Comparison of ENCODE assay signal across 14 cellular contexts in genomic region chr11:73795925-73796632, GRCh38. TPM values are rescaled to one million over a fixed set of nuclear protein-coding genes. Genes with fewer than 3 reads are reported as not detected.
DNase-seq lines count a peak whose midpoint lies in the region; ATAC-seq and TF ChIP-seq lines count a peak whose summit lies in the region.
"Had no signal": no experiment of that assay in that cellular context is flagged by ENCODE, and none has a peak within 500 bp of the region (broad histone marks: within the 10 kb centered on the region; RNA-seq: fewer than 3 reads in every experiment).

No MANE protein-coding gene starts in this region.

- H3K27ac Mint-ChIP-seq in H9: peak overlapping the region in 2 of 3 experiments; percentile 44; a peak in 3 of 7 replicates
- H3K27ac Mint-ChIP-seq: activated naive CD8-positive, alpha-beta T cell; CD4-positive, alpha-beta memory T cell had no signal

- no peak overlapping the region for H3K4me3 Mint-ChIP-seq in H9
- H3K4me3 Mint-ChIP-seq: activated naive CD8-positive, alpha-beta T cell; CD4-positive, alpha-beta memory T cell; natural killer cell treated with Interleukin-12 subunit alpha and Interleukin-12 subunit beta and Interleukin-15 and Interleukin-18, amount 100 ng/mL, for 72 hours had no signal

- no peak overlapping the region for H4K5ac ChIP-seq in H9 (ENCODE audit: insufficient read length, low read depth, low read length)

- no peak overlapping the region for H3K27ac ChIP-seq in H9 (ENCODE audit: insufficient read length, low read depth, low read length)
- H3K27ac ChIP-seq: VCaP had no signal

- H2BK15ac ChIP-seq in H9 (ENCODE audit: low read depth, low read length): no peak overlapping the region

- no peak overlapping the region for H3K4me2 ChIP-seq in H9 (ENCODE audit: insufficient read depth, insufficient read length, low read length)

- H2BK5ac ChIP-seq in H9 (ENCODE audit: insufficient read length, low read length): no peak overlapping the region

- peaks cover 6% of the 10 kb centered on the region for H3K79me1 ChIP-seq in H9 (ENCODE audit: insufficient read depth, low read depth, low read length, poor library complexity, severe bottlenecking)

- no peak overlapping the region for H2AK5ac ChIP-seq in H9 (ENCODE audit: insufficient read length, low read length)

- no peak overlapping the region for H2AFZ ChIP-seq in H9 (ENCODE audit: low read length)

- ATAC-seq in SK-N-SH treated with all-trans-retinoic acid at 6 μM for 48 hours: peak; percentile 62; the same call in 2 of the 3 replicates
- peak; percentile 60 for ATAC-seq in left ventricle myocardium superior
- no peak for ATAC-seq in HG02610 (IDR thresholded peaks at IDR 0.05; ENCODE audit: unreplicated experiment)
- ATAC-seq: natural killer cell treated with Interleukin-12 subunit alpha and Interleukin-12 subunit beta and Interleukin-15 and Interleukin-18, amount 100 ng/mL, for 72 hours had no signal

- H3K4me1 ChIP-seq in H9 (ENCODE audit: insufficient read depth, low read length): no peaks in the 10 kb centered on the region

- H3K27me3 Mint-ChIP-seq in H9 (ENCODE audit: low read depth): no peaks in the 10 kb centered on the region; the same call in 1 of the 2 replicates
- H3K27me3 Mint-ChIP-seq: activated naive CD8-positive, alpha-beta T cell; CD4-positive, alpha-beta memory T cell; natural killer cell treated with Interleukin-12 subunit alpha and Interleukin-12 subunit beta and Interleukin-15 and Interleukin-18, amount 100 ng/mL, for 72 hours had no signal

- WGBS in H9 (ENCODE audit: extremely low coverage, insufficient read length, low lambda C conversion rate): no CpG with 5 or more reads among the region's 19 CpGs

- no peaks in the 10 kb centered on the region for H3K23me2 ChIP-seq in H9 (ENCODE audit: insufficient read length, low read depth, low read length, poor library complexity, severe bottlenecking)

- no peaks in the 10 kb centered on the region for H3K9me3 Mint-ChIP-seq in H9
- H3K9me3 Mint-ChIP-seq: CD4-positive, alpha-beta memory T cell; natural killer cell treated with Interleukin-12 subunit alpha and Interleukin-12 subunit beta and Interleukin-15 and Interleukin-18, amount 100 ng/mL, for 72 hours had no signal

- H3K9me3 ChIP-seq in H9 (ENCODE audit: control insufficient read depth, low read depth, low read length): no peaks in the 10 kb centered on the region

- DNase-seq in H9: peak; percentile 68
- peak; percentile 62 for DNase-seq in left ventricle myocardium superior
- peak; percentile 88 for DNase-seq in pons (ENCODE audit: low spot score)
- no peak for DNase-seq in MV-4-11 (lab: John Stamatoyannopoulos, UW)
- no peak for DNase-seq in foreskin melanocyte
- DNase-seq: CD4-positive, alpha-beta memory T cell; dermis blood vessel endothelial cell; kidney glomerular epithelial cell; NCI-H146 had no signal

- peaks cover 7 to 9% of the 10 kb centered on the region in 2 experiments for H3K4me1 Mint-ChIP-seq in H9

- no peak overlapping the region for H3K9ac ChIP-seq in H9 (ENCODE audit: extremely low read depth, insufficient read length, low read length)

- no peaks in the 10 kb centered on the region; the same call in 1 of the 2 replicates for H3K79me2 ChIP-seq in H9 (ENCODE audit: insufficient read depth, low read length)

- no peak overlapping the region for H3T11ph ChIP-seq in H9 (ENCODE audit: low read length)

- H3K23ac ChIP-seq in H9 (ENCODE audit: insufficient read length, low read depth, low read length): no peak overlapping the region

- H3K14ac ChIP-seq in H9 (ENCODE audit: insufficient read depth, low read length): no peak overlapping the region; the same call in 1 of the 2 replicates

- no peak overlapping the region for H4K8ac ChIP-seq in H9 (replicated peaks; ENCODE audit: insufficient read length, low read depth, low read length)

- H2BK20ac ChIP-seq in H9 (ENCODE audit: low read depth, low read length, poor library complexity, severe bottlenecking): no peak overlapping the region

- H2BK120ac ChIP-seq in H9 (ENCODE audit: low read depth, low read length, poor library complexity, severe bottlenecking): no peak overlapping the region

- H4K20me1 ChIP-seq in H9 (ENCODE audit: control insufficient read depth, insufficient read depth, insufficient read length): no peaks in the 10 kb centered on the region

- no peaks in the 10 kb centered on the region for H3K27me3 ChIP-seq in H9 (ENCODE audit: insufficient read depth, low read length)

- no peak overlapping the region for H3K4ac ChIP-seq in H9 (ENCODE audit: low read depth, low read length)

- no peak overlapping the region for H2BK12ac ChIP-seq in H9 (ENCODE audit: insufficient read length, low read depth, low read length)

- H3K18ac ChIP-seq in H9 (ENCODE audit: insufficient read length, low read depth, low read length): no peak overlapping the region

- H3K56ac ChIP-seq in H9 (ENCODE audit: insufficient read length, low read depth, low read length): no peak overlapping the region

- intact Hi-C loops in left ventricle myocardium superior (cut with micrococcal nuclease): no loop called here

- H3K36me3 Mint-ChIP-seq in H9 (ENCODE audit: insufficient read depth in 1 of 3, low read depth in 3 of 3): peaks cover 0 to 6% (median 4%) of the 10 kb centered on the region in 3 experiments; a peak in 4 of 7 replicates
- H3K36me3 Mint-ChIP-seq: natural killer cell treated with Interleukin-12 subunit alpha and Interleukin-12 subunit beta and Interleukin-15 and Interleukin-18, amount 100 ng/mL, for 72 hours had no signal

- no peak for TF ChIP-seq CTCF in H9 (conservative IDR thresholded peaks at IDR 0.05)

- H4K91ac ChIP-seq in H9 (ENCODE audit: insufficient read length, low read depth, low read length): no peak overlapping the region

TF ChIP-seq in SK-N-SH treated with all-trans-retinoic acid at 6 μM for 48 hours, 23 proteins besides CTCF, POLR2A, EP300 and RAD21:
- no peak for TF ChIP-seq PATZ1 (CRISPR knock-in tag; IDR thresholded peaks at IDR 0.05; ENCODE audit: borderline replicate concordance)
- no peak for TF ChIP-seq ARNTL (CRISPR knock-in tag; IDR thresholded peaks at IDR 0.05; ENCODE audit: borderline replicate concordance, low read depth)
- no peak for TF ChIP-seq OSR1 (CRISPR knock-in tag; IDR thresholded peaks at IDR 0.05)
- no peak for TF ChIP-seq CSDC2 (CRISPR knock-in tag; IDR thresholded peaks at IDR 0.05)
- TF ChIP-seq TOX (CRISPR knock-in tag; IDR thresholded peaks at IDR 0.05; ENCODE audit: borderline replicate concordance): no peak
- TF ChIP-seq TCF4 (CRISPR knock-in tag; IDR thresholded peaks at IDR 0.05; ENCODE audit: borderline replicate concordance): no peak
- TF ChIP-seq ISL1 (CRISPR knock-in tag; IDR thresholded peaks at IDR 0.05): no peak
- no peak for TF ChIP-seq ZNF565 (CRISPR knock-in tag; conservative IDR thresholded peaks at IDR 0.05; ENCODE audit: low read depth)

RNA-seq across cellular contexts. Expression of gene MRPL48, which starts 8.4 kb away (rescaled TPM):
- total RNA-seq in H9 (2021) (35.7 and 36.4 TPM in 2 replicates), left ventricle myocardium superior (44.7 TPM)

RNA-seq across cellular contexts. Expression of gene RAB6A, which starts 35.2 kb away (rescaled TPM):
- total RNA-seq in H9 (2021) (72.8 and 74.4 TPM in 2 replicates), left ventricle myocardium superior (96.3 TPM)

Comparison
In these comparisons a context has a peak if more than half of its experiments do, and no peak if none do; other contexts are left out.
1. DNase-seq: peak in H9 (single experiment), left ventricle myocardium superior (single experiment) and pons (single experiment); none in MV-4-11 (single experiment) and foreskin melanocyte (single experiment).